18 cellular contexts compared by ENCODE assay signal in genomic region chr3:187871204-187871591, GRCh38.
"Had no signal": no experiment of that assay in that cellular context is flagged by ENCODE, and none has a peak within 500 bp of the region (broad histone marks: within the 10 kb centered on the region; RNA-seq: fewer than 3 reads in every experiment).

No MANE protein-coding gene starts in this region.

- H3K27ac ChIP-seq: coronary artery, foreskin keratinocyte, ovary, thoracic aorta had no signal

- H3K27ac Mint-ChIP-seq: endodermal cell had no signal

- DNase-seq: effector CD4-positive, alpha-beta T cell; endodermal cell; erythroblast; foreskin keratinocyte; head of caudate nucleus; hypothalamus; mammary epithelial cell; mucosa of descending colon; naive thymus-derived CD8-positive, alpha-beta T cell; ovary; right cardiac atrium; stimulated activated CD4-positive, alpha-beta T cell treated with anti-CD3 and anti-CD28 coated beads, Interleukin-2, amount 100 ng/mL, for 48 hours; stimulated activated naive CD8-positive, alpha-beta T cell treated with anti-CD3 and anti-CD28 coated beads, Interleukin-15, Interleukin-2, amounts not matched to agents 100 U/mL and 50 U/mL, for 24 hours; trophoblast cell had no signal

- H3K27me3 Mint-ChIP-seq: naive thymus-derived CD8-positive, alpha-beta T cell had no signal

- H3K27me3 ChIP-seq: foreskin keratinocyte, ovary had no signal

- H3K9me3 ChIP-seq: mucosa of descending colon, ovary, thoracic aorta had no signal

- H3K4me3 ChIP-seq: coronary artery, mucosa of descending colon, ovary, smooth muscle cell, thoracic aorta had no signal

- H3K4me1 ChIP-seq: foreskin keratinocyte had no signal

- H3K4me3 Mint-ChIP-seq: endodermal cell; naive thymus-derived CD8-positive, alpha-beta T cell had no signal

- H3K4me2 ChIP-seq: smooth muscle cell had no signal

- H3K36me3 ChIP-seq: ovary, thoracic aorta had no signal

- ATAC-seq: foreskin keratinocyte; left lobe of liver; mucosa of descending colon; naive thymus-derived CD8-positive, alpha-beta T cell; right cardiac atrium had no signal

- H3K36me3 Mint-ChIP-seq: naive thymus-derived CD8-positive, alpha-beta T cell had no signal

- H3K4me1 Mint-ChIP-seq: endodermal cell; naive thymus-derived CD8-positive, alpha-beta T cell had no signal
